Comparison of ENCODE assay signal across 18 cellular contexts in the genomic region with DNA sequence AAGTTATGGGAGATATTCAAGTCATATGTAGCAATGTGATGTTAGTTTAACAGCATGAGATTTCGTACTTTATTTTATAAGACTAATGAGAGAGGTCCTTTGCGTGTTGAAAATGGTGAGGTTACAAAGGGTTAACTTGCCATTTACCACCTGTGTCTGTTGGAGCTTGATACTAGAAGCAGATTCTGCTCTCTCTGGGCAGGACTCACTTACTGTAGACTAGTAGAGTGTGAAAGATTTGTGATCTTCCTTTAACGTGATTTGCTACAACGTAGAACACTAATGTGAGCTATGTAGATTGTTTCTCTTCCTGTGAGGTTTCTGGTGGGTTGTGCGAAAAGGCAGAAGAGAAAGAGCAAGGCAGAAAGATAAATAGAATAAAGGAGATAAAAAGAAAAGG. TPM values are rescaled to one million over a fixed set of nuclear protein-coding genes. Genes with fewer than 3 reads are reported as not detected.
DNase-seq lines count a peak whose midpoint lies in the region; ATAC-seq, FAIRE-seq and TF ChIP-seq lines count a peak whose summit lies in the region.
"Had no signal": no experiment of that assay in that cellular context is flagged by ENCODE, and none has a peak within 500 bp of the region (broad histone marks: within the 10 kb centered on the region; RNA-seq: fewer than 3 reads in every experiment).

No MANE protein-coding gene starts in this region.

- CTCF ChIA-PET in GM12878 (lab: Yijun Ruan, JAX) (interaction anchor here (1.0 to 1.8 kb wide), 7 partner anchors 9 to 360 kb away, joined by 3 to 9 read pairs (median 5); no protein-coding TSS in a partner anchor), PC-9 (lab: Charles Lee) (no interaction called here)

- H3K4me3 ChIP-seq in CD4-positive, CD25-positive, alpha-beta regulatory T cell (ENCODE audit: low read depth, low read length) = peak overlapping the region; percentile 14
- peak overlapping the region; percentile 37 for H3K4me3 ChIP-seq in GM12878
- H3K4me3 ChIP-seq in PC-9 = no peak overlapping the region
- H3K4me3 ChIP-seq: thyroid gland had no signal

- POLR2A ChIA-PET in GM12878 (lab: Charles Lee) (interaction anchor here (1.0 to 1.7 kb wide), 4 partner anchors 9 to 23 kb away, joined by 3 to 11 read pairs (median 4); no protein-coding TSS in a partner anchor), PC-9 (lab: Charles Lee; ENCODE audit: unreplicated experiment) (interaction anchor here (0.6 kb wide), 1 partner anchor 195 kb away, joined by 3 read pairs; no protein-coding TSS in a partner anchor)

- peaks cover 19% of the 10 kb centered on the region for H3K79me2 ChIP-seq in GM12878 (ENCODE audit: control insufficient read depth, insufficient read depth, low read length)
- no peaks in the 10 kb centered on the region for H3K79me2 ChIP-seq in PC-9 (ENCODE audit: low read depth)

- H4K20me1 ChIP-seq in GM12878 (ENCODE audit: control insufficient read depth, insufficient read depth) (no peaks in the 10 kb centered on the region), PC-9 (ENCODE audit: insufficient read depth) (no peaks in the 10 kb centered on the region)

- peaks cover 7 to 19% (median 13%) of the 10 kb centered on the region in 4 donors for H3K4me1 Mint-ChIP-seq in CD4-positive, CD25-positive, alpha-beta regulatory T cell
- peaks cover 18% of the 10 kb centered on the region for H3K4me1 Mint-ChIP-seq in activated CD4-positive, alpha-beta T cell treated with anti-CD3 and anti-CD28 coated beads, Interleukin-2, amount 10 ng/mL, durations not matched to agents 24 days and 14 days

- no peaks in the 10 kb centered on the region for H3K36me3 ChIP-seq in CD4-positive, CD25-positive, alpha-beta regulatory T cell (ENCODE audit: control insufficient read depth, insufficient read depth, low read length)
- H3K36me3 ChIP-seq in GM12878 (ENCODE audit: control insufficient read depth in 2 of 2, insufficient read depth in 2 of 2, low read length in 1 of 2) (no peaks in the 10 kb centered on the region), PC-9 (ENCODE audit: low read depth) (no peaks in the 10 kb centered on the region)
- H3K36me3 ChIP-seq: thyroid gland had no signal

- H3F3A ChIP-seq in PC-9 (ENCODE audit: insufficient read depth, low read depth) = no peaks in the 10 kb centered on the region

- TF ChIP-seq EP300 in GM12878 (IDR thresholded peaks at IDR 0.05; ENCODE audit: borderline replicate concordance in 1 of 2, control insufficient read depth in 1 of 2, low read depth in 2 of 2, low read length in 2 of 2) = no peak

- H3K27me3 Mint-ChIP-seq in CD4-positive, CD25-positive, alpha-beta regulatory T cell = no peaks in the 10 kb centered on the region
- H3K27me3 Mint-ChIP-seq in activated CD4-positive, alpha-beta T cell treated with anti-CD3 and anti-CD28 coated beads, Interleukin-2, amount 10 ng/mL, durations not matched to agents 24 days and 14 days = peaks cover 4% of the 10 kb centered on the region

- TF ChIP-seq CTCF in GM12878 (IDR thresholded peaks at IDR 0.05 in 2 of 3, conservative IDR thresholded peaks at IDR 0.05 in 1 of 3; ENCODE audit: control insufficient read depth in 2 of 3, extremely low read depth in 1 of 3, insufficient read depth in 1 of 3, low read depth in 3 of 3, low read length in 3 of 3) (no peak), PC-9 (conservative IDR thresholded peaks at IDR 0.05) (no peak)

- SMC1A ChIA-PET in GM12878 (lab: Charles Lee; ENCODE audit: uncharacterized antibody, unreplicated experiment) = interaction anchor here (0.6 to 5.5 kb wide), 15 partner anchors 8 to 360 kb away, joined by 3 to 39 read pairs (median 5); no protein-coding TSS in a partner anchor

- TF ChIP-seq RAD21 in GM12878 (IDR thresholded peaks at IDR 0.05; ENCODE audit: insufficient read depth, low read depth, low read length) = no peak

- H3K27me3 ChIP-seq in CD4-positive, CD25-positive, alpha-beta regulatory T cell (ENCODE audit: control insufficient read depth, insufficient read depth, low read length) = no peaks in the 10 kb centered on the region
- H3K27me3 ChIP-seq in GM12878 (replicated peaks in 1 of 2; ENCODE audit: control insufficient read depth in 2 of 2, insufficient read depth in 2 of 2, low read length in 1 of 2) = no peaks in the 10 kb centered on the region
- no peaks in the 10 kb centered on the region for H3K27me3 ChIP-seq in PC-9 (ENCODE audit: insufficient read depth, low read depth)
- H3K27me3 ChIP-seq: thyroid gland had no signal

- intact Hi-C loops in GM12878 (cut with micrococcal nuclease; ENCODE audit: unreplicated experiment) (loop anchor here (5.0 kb wide), 5 partner anchors 45 to 360 kb away; no protein-coding TSS in a partner anchor), PC-9 (cut with micrococcal nuclease; ENCODE audit: unreplicated experiment) (no loop called here)
- intact Hi-C loops in activated CD4-positive, alpha-beta T cell treated with anti-CD3 and anti-CD28 coated beads, Interleukin-2, amount 10 ng/mL, durations not matched to agents 24 days and 14 days (cut with micrococcal nuclease) = loop anchor here (5.0 kb wide), 1 partner anchor 45 kb away; no protein-coding TSS in a partner anchor

- no peak overlapping the region for H3K27ac Mint-ChIP-seq in CD4-positive, CD25-positive, alpha-beta regulatory T cell
- H3K27ac Mint-ChIP-seq in activated CD4-positive, alpha-beta T cell treated with anti-CD3 and anti-CD28 coated beads, Interleukin-2, amount 10 ng/mL, durations not matched to agents 24 days and 14 days = no peak overlapping the region
- H3K27ac Mint-ChIP-seq: activated T-cell treated with anti-CD3 and anti-CD28 coated beads, Interleukin-2, amount 50 U/mL, for 72 hours; T-helper 1 cell treated with Interleukin-12 subunit alpha and Interleukin-12 subunit beta and Interleukin-4 antibody, amounts not matched to agents 30 μg/mL and 1 μg/mL, for 36 hours had no signal

- H3K4me2 ChIP-seq in GM12878 (ENCODE audit: control insufficient read depth, insufficient read depth) (peak overlapping the region; percentile 36), PC-9 (no peak overlapping the region)

- no peaks in the 10 kb centered on the region for H3K9me3 ChIP-seq in CD4-positive, CD25-positive, alpha-beta regulatory T cell (ENCODE audit: control insufficient read depth in 2 of 2, low read length in 2 of 2)
- H3K9me3 ChIP-seq in GM12878 (replicated peaks; ENCODE audit: control insufficient read depth, insufficient read depth, low read length) (peaks cover 2% of the 10 kb centered on the region; the same call in 2 of the 3 replicates), PC-9 (ENCODE audit: insufficient read depth, low read depth) (peaks cover 5% of the 10 kb centered on the region; the same call in 1 of the 2 replicates)
- H3K9me3 ChIP-seq: thyroid gland had no signal

- in situ Hi-C loops in GM12878 (cut with MboI) = no loop called here

- no peak for ATAC-seq in CD4-positive, CD25-positive, alpha-beta regulatory T cell (ENCODE audit: low read depth in 2 of 2)
- ATAC-seq in GM19395 (IDR thresholded peaks at IDR 0.05; ENCODE audit: unreplicated experiment) (peak; percentile 57), HG03354 (IDR thresholded peaks at IDR 0.05; ENCODE audit: poor library complexity, severe bottlenecking, unreplicated experiment) (peak; percentile 46), GM12878 (peak; percentile 58)
- ATAC-seq: activated T-cell treated with anti-CD3 and anti-CD28 coated beads, Interleukin-2, amount 50 U/mL, for 72 hours; left cardiac atrium had no signal

- no peak overlapping the region for H3K4me3 Mint-ChIP-seq in CD4-positive, CD25-positive, alpha-beta regulatory T cell
- no peak overlapping the region for H3K4me3 Mint-ChIP-seq in activated CD4-positive, alpha-beta T cell treated with anti-CD3 and anti-CD28 coated beads, Interleukin-2, amount 10 ng/mL, durations not matched to agents 24 days and 14 days
- H3K4me3 Mint-ChIP-seq: activated T-cell treated with anti-CD3 and anti-CD28 coated beads, Interleukin-2, amount 50 U/mL, for 72 hours; T-helper 1 cell treated with Interleukin-12 subunit alpha and Interleukin-12 subunit beta and Interleukin-4 antibody, amounts not matched to agents 30 μg/mL and 1 μg/mL, for 36 hours had no signal

- no peak overlapping the region for H3K27ac ChIP-seq in CD4-positive, CD25-positive, alpha-beta regulatory T cell (ENCODE audit: insufficient read depth, low read length, poor library complexity, severe bottlenecking)
- H3K27ac ChIP-seq in GM12878 (ENCODE audit: control insufficient read depth, insufficient read depth) = peak overlapping the region; percentile 86
- no peak overlapping the region for H3K27ac ChIP-seq in PC-9
- H3K27ac ChIP-seq: thyroid gland had no signal

- TF ChIP-seq POLR2A in GM12878 (IDR thresholded peaks at IDR 0.05; ENCODE audit: low read depth, low read length) = no peak

- no TSS peak for BruUV-seq in GM12878 (replicated peaks; lab: Mats Ljungman, UMichigan)
- no TSS peak for BruUV-seq in PC-9 (replicated peaks; lab: Mats Ljungman, UMichigan)

- peaks cover 0 to 1% (median 0%) of the 10 kb centered on the region in 7 donors for H3K9me3 Mint-ChIP-seq in CD4-positive, CD25-positive, alpha-beta regulatory T cell
- peaks cover 7% of the 10 kb centered on the region for H3K9me3 Mint-ChIP-seq in activated CD4-positive, alpha-beta T cell treated with anti-CD3 and anti-CD28 coated beads, Interleukin-2, amount 10 ng/mL, durations not matched to agents 24 days and 14 days
- H3K9me3 Mint-ChIP-seq: activated T-cell treated with anti-CD3 and anti-CD28 coated beads, Interleukin-2, amount 50 U/mL, for 72 hours; T-helper 1 cell treated with Interleukin-12 subunit alpha and Interleukin-12 subunit beta and Interleukin-4 antibody, amounts not matched to agents 30 μg/mL and 1 μg/mL, for 36 hours had no signal

- no peak for DNase-seq in CD4-positive, CD25-positive, alpha-beta regulatory T cell
- DNase-seq in GM12878 (ENCODE audit: low read depth, low spot score) (peak; percentile 57), PC-9 (no peak), dermis blood vessel endothelial cell (no peak)
- DNase-seq in activated naive CD4-positive, alpha-beta T cell treated with anti-CD3 and anti-CD28 coated beads, Interleukin-2, amount 50 U/mL, for 16 hours = no peak
- no peak for DNase-seq in activated CD4-positive, alpha-beta T cell treated with anti-CD3 and anti-CD28 coated beads, Interleukin-2, amount 10 ng/mL, durations not matched to agents 24 days and 14 days
- DNase-seq: activated CD4-positive, alpha-beta T cell treated with anti-CD3 and anti-CD28 coated beads, Interleukin-2, amount 50 U/mL, for 4 hours; activated T-cell treated with anti-CD3 and anti-CD28 coated beads, Interleukin-2, amount 50 U/mL, for 72 hours; central memory CD4-positive, alpha-beta T cell; effector memory CD4-positive, alpha-beta T cell; left cardiac atrium; NCI-H2171; NCI-H82; thyroid gland had no signal

- RAD21 ChIA-PET in GM12878 (lab: Charles Lee; ENCODE audit: unreplicated experiment) = interaction anchor here (1.0 to 3.9 kb wide), 13 partner anchors 9 to 227 kb away, joined by 3 to 29 read pairs (median 4); no protein-coding TSS in a partner anchor

- WGBS in GM12878 (ENCODE audit: insufficient coverage, insufficient replicate concordance, low lambda C conversion rate, missing lambda C conversion rate) = 12% methylated on average over 5 of the region's 5 CpGs

- no peaks in the 10 kb centered on the region for H3K9me2 ChIP-seq in PC-9 (ENCODE audit: insufficient read depth)

- H3K4me1 ChIP-seq in CD4-positive, CD25-positive, alpha-beta regulatory T cell (ENCODE audit: control insufficient read depth, insufficient read depth, low read length, poor library complexity, severe bottlenecking) = peaks cover 7% of the 10 kb centered on the region
- H3K4me1 ChIP-seq in GM12878 (ENCODE audit: control insufficient read depth, insufficient read depth, low read length) (peaks cover 10% of the 10 kb centered on the region; the same call in 1 of the 2 replicates), PC-9 (replicated peaks; ENCODE audit: insufficient read depth) (no peaks in the 10 kb centered on the region)
- H3K4me1 ChIP-seq: thyroid gland had no signal

- no peaks in the 10 kb centered on the region for H3K36me3 Mint-ChIP-seq in CD4-positive, CD25-positive, alpha-beta regulatory T cell
- no peaks in the 10 kb centered on the region for H3K36me3 Mint-ChIP-seq in activated CD4-positive, alpha-beta T cell treated with anti-CD3 and anti-CD28 coated beads, Interleukin-2, amount 10 ng/mL, durations not matched to agents 24 days and 14 days (ENCODE audit: low read depth)

- H2AFZ ChIP-seq in GM12878 (ENCODE audit: control insufficient read depth, low read depth, low read length) = peak overlapping the region; percentile 52
- H2AFZ ChIP-seq in PC-9 = no peak overlapping the region

- peak; percentile 61 for FAIRE-seq in GM12878 (lab: Jason Lieb, UNC)
- FAIRE-seq: D721Med had no signal

- peak overlapping the region; percentile 42 for H3K9ac ChIP-seq in GM12878 (ENCODE audit: control insufficient read depth, insufficient read depth, low read length)

RNA-seq across cellular contexts. Expression of a gene that starts 1.0 kb away (rescaled TPM):
- total RNA-seq in CD4-positive, CD25-positive, alpha-beta regulatory T cell = 0.89 TPM
- polyA plus RNA-seq in CD4-positive, CD25-positive, alpha-beta regulatory T cell = under 1 TPM in 3 of 4 donors, not detected in 1; 0.10 to 0.28 (median 0.13) TPM
- 21.5 and 25.8 TPM in 2 replicates for total RNA-seq in GM12878 (2013; cell fraction: nucleolus; rRNA removed)
- total RNA-seq in GM12878 (2014; rRNA removed) (5.1 and 5.2 TPM in 2 replicates), GM12878 (2014; rRNA removed; fragmentation: Illumina TruSeq; extraction: Trizol) (6.1 and 6.4 TPM in 2 replicates), GM12878 (2021) (8.3 and 9.8 TPM in 2 replicates), PC-9 (2021) (0.65 and 3.6 TPM in 2 replicates), dermis blood vessel endothelial cell (not detected in 2 replicates)
- polyA plus RNA-seq in GM12878 (2011; ENCODE audit: low read depth) = 6.6 TPM
- polyA plus RNA-seq in GM12878 (2011; rRNA removed) (4.1 and 6.0 TPM in 2 replicates), GM12878 (2014; fragmentation: Illumina TruSeq; extraction: Trizol) (7.3 and 8.5 TPM in 2 replicates), GM12878 (2014; fragmentation: Nextera tagmentation; extraction: Ambion mirVana) (1 to 10 TPM; 1.4 to 1.8 TPM), GM12878 (2014; rRNA removed) (4.1 and 6.1 TPM in 2 replicates), GM12878 (2016; fragmentation: Nextera tagmentation; extraction: Ambion mirVana) (10 to 100 TPM in 1 of 2 experiments, 1 to 10 TPM in 1; 8.6 to 10.8 TPM)
- 8.6 and 10.4 TPM in 2 replicates for polyA plus RNA-seq in GM12878 (2011; cell fraction: cytosol; rRNA removed)
- polyA plus RNA-seq in GM12878 (2011; cell fraction: nucleus; rRNA removed) = 5.0 and 6.7 TPM in 2 replicates
- polyA plus RNA-seq in GM12878 (2012) = 8.9 and 9.6 TPM in 2 replicates
- 10.6 and 15.3 TPM in 2 replicates for polyA minus RNA-seq in GM12878 (2011; rRNA and poly(A)+ RNA removed)
- 5.7 and 6.4 TPM in 2 replicates for polyA minus RNA-seq in GM12878 (2011; cell fraction: cytosol; rRNA and poly(A)+ RNA removed)
- polyA minus RNA-seq in GM12878 (2011; cell fraction: nucleus; rRNA and poly(A)+ RNA removed) = 6.3 and 12.6 TPM in 2 replicates
- total RNA-seq in activated CD4-positive, alpha-beta T cell treated with anti-CD3 and anti-CD28 coated beads, Interleukin-2, amount 10 ng/mL, durations not matched to agents 24 days and 14 days = 0.98 and 1.1 TPM in 2 replicates

Comparison
In these comparisons a context has a peak if more than half of its experiments do, and no peak if none do; other contexts are left out.
1. ATAC-seq: peak in GM19395 (single experiment), HG03354 (single experiment) and GM12878 (single experiment); none in CD4-positive, CD25-positive, alpha-beta regulatory T cell (0 of 2).